In the genomic region with DNA sequence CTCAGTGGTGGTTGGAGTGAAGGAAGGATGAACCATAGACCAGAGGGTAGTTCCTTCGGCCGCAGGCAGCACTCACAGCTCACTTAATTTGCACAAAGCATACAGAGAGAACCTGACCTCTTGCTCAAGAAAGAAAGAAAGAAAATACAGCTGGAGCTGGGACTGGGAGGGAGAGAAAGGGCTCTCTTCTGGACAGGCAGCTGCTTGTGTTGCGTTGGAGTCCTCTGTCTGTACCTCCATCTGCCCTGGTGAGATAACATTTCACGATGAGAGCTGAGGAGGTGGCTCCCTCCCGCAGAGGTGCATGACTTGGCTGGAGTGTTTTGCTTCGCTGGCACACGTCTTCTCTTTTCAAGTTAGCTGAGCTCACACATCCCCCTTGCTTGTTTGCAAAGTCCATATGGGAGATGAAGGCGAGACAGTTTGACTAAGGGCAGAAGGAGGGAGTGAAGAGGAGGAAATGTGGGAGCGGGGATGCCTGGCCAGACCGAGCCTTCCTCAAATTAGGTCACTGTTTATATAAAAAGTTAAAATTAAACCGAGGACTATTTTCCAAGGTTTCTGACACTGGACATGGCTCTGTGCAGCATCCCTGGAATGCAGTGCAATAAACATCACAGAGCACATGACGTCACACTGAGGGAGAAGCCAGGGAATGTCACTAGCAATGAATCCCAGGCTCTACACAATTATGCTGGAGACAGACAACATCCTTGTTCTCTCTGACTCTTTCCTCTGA, we compare ENCODE assay signal across 1 cellular context.
TF ChIP-seq lines count a peak whose summit lies in the region.

No MANE protein-coding gene starts in this region.

TF ChIP-seq in K562, 482 proteins besides CTCF, POLR2A, EP300 and RAD21 (continued from another document and continues in another):
- TF ChIP-seq, protein P1, sequence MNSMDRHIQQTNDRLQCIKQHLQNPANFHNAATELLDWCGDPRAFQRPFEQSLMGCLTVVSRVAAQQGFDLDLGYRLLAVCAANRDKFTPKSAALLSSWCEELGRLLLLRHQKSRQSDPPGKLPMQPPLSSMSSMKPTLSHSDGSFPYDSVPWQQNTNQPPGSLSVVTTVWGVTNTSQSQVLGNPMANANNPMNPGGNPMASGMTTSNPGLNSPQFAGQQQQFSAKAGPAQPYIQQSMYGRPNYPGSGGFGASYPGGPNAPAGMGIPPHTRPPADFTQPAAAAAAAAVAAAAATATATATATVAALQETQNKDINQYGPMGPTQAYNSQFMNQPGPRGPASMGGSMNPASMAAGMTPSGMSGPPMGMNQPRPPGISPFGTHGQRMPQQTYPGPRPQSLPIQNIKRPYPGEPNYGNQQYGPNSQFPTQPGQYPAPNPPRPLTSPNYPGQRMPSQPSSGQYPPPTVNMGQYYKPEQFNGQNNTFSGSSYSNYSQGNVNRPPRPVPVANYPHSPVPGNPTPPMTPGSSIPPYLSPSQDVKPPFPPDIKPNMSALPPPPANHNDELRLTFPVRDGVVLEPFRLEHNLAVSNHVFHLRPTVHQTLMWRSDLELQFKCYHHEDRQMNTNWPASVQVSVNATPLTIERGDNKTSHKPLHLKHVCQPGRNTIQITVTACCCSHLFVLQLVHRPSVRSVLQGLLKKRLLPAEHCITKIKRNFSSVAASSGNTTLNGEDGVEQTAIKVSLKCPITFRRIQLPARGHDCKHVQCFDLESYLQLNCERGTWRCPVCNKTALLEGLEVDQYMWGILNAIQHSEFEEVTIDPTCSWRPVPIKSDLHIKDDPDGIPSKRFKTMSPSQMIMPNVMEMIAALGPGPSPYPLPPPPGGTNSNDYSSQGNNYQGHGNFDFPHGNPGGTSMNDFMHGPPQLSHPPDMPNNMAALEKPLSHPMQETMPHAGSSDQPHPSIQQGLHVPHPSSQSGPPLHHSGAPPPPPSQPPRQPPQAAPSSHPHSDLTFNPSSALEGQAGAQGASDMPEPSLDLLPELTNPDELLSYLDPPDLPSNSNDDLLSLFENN (IDR thresholded peaks at IDR 0.05; ENCODE audit: low read depth in 2 of 2, low read length in 2 of 2): peak in 1 of 2 experiments; percentile 92; a peak in 2 of 4 replicates
- TF ChIP-seq ZNF431 (CRISPR knock-in tag; IDR thresholded peaks at IDR 0.05) (no peak; the same call in 1 of the 2 replicates), MYNN (IDR thresholded peaks at IDR 0.05) (peak; percentile 90), MYNN (CRISPR knock-in tag; IDR thresholded peaks at IDR 0.05) (no peak), ZNF224 (CRISPR knock-in tag; IDR thresholded peaks at IDR 0.05) (no peak), FOXA3 (CRISPR knock-in tag; conservative IDR thresholded peaks at IDR 0.05 in 1 of 2, IDR thresholded peaks at IDR 0.05 in 1 of 2) (peak; percentile 33 to 41; a peak in 1 of 4 replicates), TAF9B (IDR thresholded peaks at IDR 0.05; ENCODE audit: partially characterized antibody) (peak; percentile 75), XRCC4 (IDR thresholded peaks at IDR 0.05; ENCODE audit: extremely low read depth, insufficient read depth, insufficient read length) (no peak), HNRNPH1 (optimal IDR thresholded peaks at IDR 0.05; ENCODE audit: low read depth, low read length) (no peak), HEY1 (CRISPR knock-in tag; IDR thresholded peaks at IDR 0.05; ENCODE audit: borderline replicate concordance) (no peak), JUND (IDR thresholded peaks at IDR 0.05; ENCODE audit: borderline replicate concordance, low read depth, low read length) (peak; percentile 81), JUND (tag; IDR thresholded peaks at IDR 0.05; ENCODE audit: borderline replicate concordance, low read depth, low read length) (peak; percentile 86), FOXP1 (CRISPR knock-in tag; IDR thresholded peaks at IDR 0.05) (no peak), LARP7 (IDR thresholded peaks at IDR 0.05) (no peak), PML (IDR thresholded peaks at IDR 0.05; ENCODE audit: low read length) (peak; percentile 89), STAT5B (CRISPR knock-in tag; IDR thresholded peaks at IDR 0.05) (no peak), HDAC3 (IDR thresholded peaks at IDR 0.05; ENCODE audit: borderline replicate concordance, partially characterized antibody) (peak; percentile 82), GTF2A2 (tag; IDR thresholded peaks at IDR 0.05) (no peak), TARDBP (IDR thresholded peaks at IDR 0.05) (no peak), WHSC1 (IDR thresholded peaks at IDR 0.05; ENCODE audit: low read length) (no peak), CBX8 (IDR thresholded peaks at IDR 0.05; ENCODE audit: borderline replicate concordance, extremely low read depth, low read depth, low read length, poor library complexity, severe bottlenecking) (no peak), MEF2D (tag; conservative IDR thresholded peaks at IDR 0.05; ENCODE audit: low read depth) (peak; percentile 32; the same call in 1 of the 2 replicates), BRD9 (IDR thresholded peaks at IDR 0.05; ENCODE audit: low read depth, partially characterized antibody) (peak; percentile 32), NBN (IDR thresholded peaks at IDR 0.05; ENCODE audit: low read depth) (peak; percentile 90), RBBP5 (IDR thresholded peaks at IDR 0.05; ENCODE audit: borderline replicate concordance, insufficient read depth, low read length, poor library complexity, severe bottlenecking) (peak; percentile 79), HNRNPUL1 (IDR thresholded peaks at IDR 0.05; ENCODE audit: low read length) (no peak), GATAD2A (IDR thresholded peaks at IDR 0.05) (peak; percentile 32; the same call in 1 of the 2 replicates), BRD4 (IDR thresholded peaks at IDR 0.05) (no peak), EZH2 (IDR thresholded peaks at IDR 0.05; ENCODE audit: borderline replicate concordance, low read depth, low read length) (no peak), ZNF23 (CRISPR knock-in tag; IDR thresholded peaks at IDR 0.05) (no peak), HDAC2 (IDR thresholded peaks at IDR 0.05) (peak; percentile 85), HCFC1 (IDR thresholded peaks at IDR 0.05; ENCODE audit: low read depth, low read length) (peak; percentile 35), KLF1 (tag; IDR thresholded peaks at IDR 0.05) (no peak), NCOR1 (IDR thresholded peaks at IDR 0.05) (peak; percentile 95), KLF16 (IDR thresholded peaks at IDR 0.05) (peak; percentile 95), CBX3 (IDR thresholded peaks at IDR 0.05; ENCODE audit: borderline replicate concordance in 1 of 2, low read length in 2 of 2) (peak in 1 of 2 experiments; percentile 92; a peak in 1 of 3 replicates), ZFP36 (IDR thresholded peaks at IDR 0.05; ENCODE audit: low read depth, low read length, partially characterized antibody) (peak; percentile 26), NFE2L1 (tag; IDR thresholded peaks at IDR 0.05; ENCODE audit: borderline replicate concordance, low read depth) (no peak), YY1 (IDR thresholded peaks at IDR 0.05; ENCODE audit: borderline replicate concordance in 1 of 3, control insufficient read depth in 1 of 3, extremely low read depth in 1 of 3, insufficient read depth in 3 of 3, insufficient read length in 1 of 3, insufficient replicate concordance in 2 of 3, low read depth in 1 of 3, low read length in 2 of 3) (peak in 1 of 3 experiments; percentile 24), MBD2 (IDR thresholded peaks at IDR 0.05; ENCODE audit: borderline replicate concordance, low read depth) (0 out of 2 replicates have a peak, but pooled peaks have one; percentile 48), SIN3B (IDR thresholded peaks at IDR 0.05; ENCODE audit: low read depth) (no peak), PTRF (tag; IDR thresholded peaks at IDR 0.05) (no peak), POLR2AphosphoS2 (IDR thresholded peaks at IDR 0.05; ENCODE audit: low read length) (no peak), RBFOX2 (IDR thresholded peaks at IDR 0.05; ENCODE audit: low read depth, low read length) (no peak), TAF1 (IDR thresholded peaks at IDR 0.05; ENCODE audit: control insufficient read depth, extremely low read depth, insufficient read depth, low read length, severe bottlenecking) (no peak), CHCHD3 (CRISPR knock-in tag; IDR thresholded peaks at IDR 0.05) (no peak), ZBED1 (IDR thresholded peaks at IDR 0.05) (peak; percentile 76; the same call in 1 of the 2 replicates), TCF7L2 (IDR thresholded peaks at IDR 0.05; ENCODE audit: low read depth, low read length) (no peak; the same call in 1 of the 2 replicates), ZNF780A (CRISPR knock-in tag; IDR thresholded peaks at IDR 0.05) (no peak), U2AF1 (optimal IDR thresholded peaks at IDR 0.05; ENCODE audit: low read depth, low read length) (no peak), MTA1 (IDR thresholded peaks at IDR 0.05; ENCODE audit: borderline replicate concordance) (peak; percentile 63; the same call in 1 of the 2 replicates), NEUROD1 (IDR thresholded peaks at IDR 0.05; ENCODE audit: borderline replicate concordance, low read depth, low read length, partially characterized antibody) (peak; percentile 87), ZEB2 (IDR thresholded peaks at IDR 0.05) (peak; percentile 86), HDAC8 (tag; IDR thresholded peaks at IDR 0.05) (0 out of 2 replicates have a peak, but pooled peaks have one; percentile 31), NCOA4 (IDR thresholded peaks at IDR 0.05; ENCODE audit: partially characterized antibody) (no peak)
- TF ChIP-seq, protein P2, sequence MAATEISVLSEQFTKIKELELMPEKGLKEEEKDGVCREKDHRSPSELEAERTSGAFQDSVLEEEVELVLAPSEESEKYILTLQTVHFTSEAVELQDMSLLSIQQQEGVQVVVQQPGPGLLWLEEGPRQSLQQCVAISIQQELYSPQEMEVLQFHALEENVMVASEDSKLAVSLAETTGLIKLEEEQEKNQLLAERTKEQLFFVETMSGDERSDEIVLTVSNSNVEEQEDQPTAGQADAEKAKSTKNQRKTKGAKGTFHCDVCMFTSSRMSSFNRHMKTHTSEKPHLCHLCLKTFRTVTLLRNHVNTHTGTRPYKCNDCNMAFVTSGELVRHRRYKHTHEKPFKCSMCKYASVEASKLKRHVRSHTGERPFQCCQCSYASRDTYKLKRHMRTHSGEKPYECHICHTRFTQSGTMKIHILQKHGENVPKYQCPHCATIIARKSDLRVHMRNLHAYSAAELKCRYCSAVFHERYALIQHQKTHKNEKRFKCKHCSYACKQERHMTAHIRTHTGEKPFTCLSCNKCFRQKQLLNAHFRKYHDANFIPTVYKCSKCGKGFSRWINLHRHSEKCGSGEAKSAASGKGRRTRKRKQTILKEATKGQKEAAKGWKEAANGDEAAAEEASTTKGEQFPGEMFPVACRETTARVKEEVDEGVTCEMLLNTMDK (IDR thresholded peaks at IDR 0.05; ENCODE audit: borderline replicate concordance, insufficient read depth, low read depth, low read length, poor library complexity, severe bottlenecking): no peak
- TF ChIP-seq, protein P3, sequence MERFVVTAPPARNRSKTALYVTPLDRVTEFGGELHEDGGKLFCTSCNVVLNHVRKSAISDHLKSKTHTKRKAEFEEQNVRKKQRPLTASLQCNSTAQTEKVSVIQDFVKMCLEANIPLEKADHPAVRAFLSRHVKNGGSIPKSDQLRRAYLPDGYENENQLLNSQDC (CRISPR knock-in tag; IDR thresholded peaks at IDR 0.05): no peak
- TF ChIP-seq, protein P4, sequence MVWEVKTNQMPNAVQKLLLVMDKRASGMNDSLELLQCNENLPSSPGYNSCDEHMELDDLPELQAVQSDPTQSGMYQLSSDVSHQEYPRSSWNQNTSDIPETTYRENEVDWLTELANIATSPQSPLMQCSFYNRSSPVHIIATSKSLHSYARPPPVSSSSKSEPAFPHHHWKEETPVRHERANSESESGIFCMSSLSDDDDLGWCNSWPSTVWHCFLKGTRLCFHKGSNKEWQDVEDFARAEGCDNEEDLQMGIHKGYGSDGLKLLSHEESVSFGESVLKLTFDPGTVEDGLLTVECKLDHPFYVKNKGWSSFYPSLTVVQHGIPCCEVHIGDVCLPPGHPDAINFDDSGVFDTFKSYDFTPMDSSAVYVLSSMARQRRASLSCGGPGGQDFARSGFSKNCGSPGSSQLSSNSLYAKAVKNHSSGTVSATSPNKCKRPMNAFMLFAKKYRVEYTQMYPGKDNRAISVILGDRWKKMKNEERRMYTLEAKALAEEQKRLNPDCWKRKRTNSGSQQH (CRISPR knock-in tag; IDR thresholded peaks at IDR 0.05): no peak
- TF ChIP-seq, protein P5, sequence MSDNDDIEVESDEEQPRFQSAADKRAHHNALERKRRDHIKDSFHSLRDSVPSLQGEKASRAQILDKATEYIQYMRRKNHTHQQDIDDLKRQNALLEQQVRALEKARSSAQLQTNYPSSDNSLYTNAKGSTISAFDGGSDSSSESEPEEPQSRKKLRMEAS (CRISPR knock-in tag; IDR thresholded peaks at IDR 0.05): peak; percentile 78
- TF ChIP-seq, protein P6, sequence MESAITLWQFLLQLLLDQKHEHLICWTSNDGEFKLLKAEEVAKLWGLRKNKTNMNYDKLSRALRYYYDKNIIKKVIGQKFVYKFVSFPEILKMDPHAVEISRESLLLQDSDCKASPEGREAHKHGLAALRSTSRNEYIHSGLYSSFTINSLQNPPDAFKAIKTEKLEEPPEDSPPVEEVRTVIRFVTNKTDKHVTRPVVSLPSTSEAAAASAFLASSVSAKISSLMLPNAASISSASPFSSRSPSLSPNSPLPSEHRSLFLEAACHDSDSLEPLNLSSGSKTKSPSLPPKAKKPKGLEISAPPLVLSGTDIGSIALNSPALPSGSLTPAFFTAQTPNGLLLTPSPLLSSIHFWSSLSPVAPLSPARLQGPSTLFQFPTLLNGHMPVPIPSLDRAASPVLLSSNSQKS (CRISPR knock-in tag; IDR thresholded peaks at IDR 0.05): no peak
- TF ChIP-seq, protein P7, sequence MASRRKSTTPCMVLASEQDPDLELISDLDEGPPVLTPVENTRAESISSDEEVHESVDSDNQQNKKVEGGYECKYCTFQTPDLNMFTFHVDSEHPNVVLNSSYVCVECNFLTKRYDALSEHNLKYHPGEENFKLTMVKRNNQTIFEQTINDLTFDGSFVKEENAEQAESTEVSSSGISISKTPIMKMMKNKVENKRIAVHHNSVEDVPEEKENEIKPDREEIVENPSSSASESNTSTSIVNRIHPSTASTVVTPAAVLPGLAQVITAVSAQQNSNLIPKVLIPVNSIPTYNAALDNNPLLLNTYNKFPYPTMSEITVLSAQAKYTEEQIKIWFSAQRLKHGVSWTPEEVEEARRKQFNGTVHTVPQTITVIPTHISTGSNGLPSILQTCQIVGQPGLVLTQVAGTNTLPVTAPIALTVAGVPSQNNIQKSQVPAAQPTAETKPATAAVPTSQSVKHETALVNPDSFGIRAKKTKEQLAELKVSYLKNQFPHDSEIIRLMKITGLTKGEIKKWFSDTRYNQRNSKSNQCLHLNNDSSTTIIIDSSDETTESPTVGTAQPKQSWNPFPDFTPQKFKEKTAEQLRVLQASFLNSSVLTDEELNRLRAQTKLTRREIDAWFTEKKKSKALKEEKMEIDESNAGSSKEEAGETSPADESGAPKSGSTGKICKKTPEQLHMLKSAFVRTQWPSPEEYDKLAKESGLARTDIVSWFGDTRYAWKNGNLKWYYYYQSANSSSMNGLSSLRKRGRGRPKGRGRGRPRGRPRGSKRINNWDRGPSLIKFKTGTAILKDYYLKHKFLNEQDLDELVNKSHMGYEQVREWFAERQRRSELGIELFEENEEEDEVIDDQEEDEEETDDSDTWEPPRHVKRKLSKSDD (conservative IDR thresholded peaks at IDR 0.05; ENCODE audit: low read length): no peak; the same call in 1 of the 2 replicates
